Comparison of ENCODE assay signal across 19 cellular contexts in the genomic region with DNA sequence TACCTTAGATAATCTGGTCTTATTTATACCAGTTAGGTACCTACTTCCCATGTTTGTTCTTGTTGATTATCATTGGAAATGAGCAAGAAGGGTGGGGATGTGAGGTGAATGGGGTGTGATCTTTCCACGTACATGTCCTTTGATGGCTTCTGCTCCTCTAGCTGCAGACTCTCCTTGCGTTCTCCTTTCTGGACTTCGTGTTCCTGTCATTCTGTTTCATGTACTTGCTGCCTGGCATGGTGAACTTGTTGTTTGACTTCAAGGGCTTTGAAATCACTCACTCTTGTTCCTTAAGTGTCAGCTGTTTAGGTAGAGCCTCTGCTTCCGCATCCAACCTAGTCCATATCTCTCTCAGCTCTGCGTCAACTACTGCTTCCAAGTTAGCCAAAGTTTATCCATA. TPM values are rescaled to one million over a fixed set of nuclear protein-coding genes. Genes with fewer than 3 reads are reported as not detected.
A peak's percentile ranks its signal among the peaks of the same experiment; 100 is the strongest.
DNase-seq lines count a peak whose midpoint lies in the region; ATAC-seq, FAIRE-seq and TF ChIP-seq lines count a peak whose summit lies in the region.
"Had no signal": no experiment of that assay in that cellular context is flagged by ENCODE, and none has a peak within 500 bp of the region (broad histone marks: within the 10 kb centered on the region; RNA-seq: fewer than 3 reads in every experiment).

No MANE protein-coding gene starts in this region.

- no peaks in the 10 kb centered on the region for H3K9me3 Mint-ChIP-seq in activated CD4-positive, alpha-beta memory T cell treated with anti-CD3 and anti-CD28 coated beads, Interleukin-2, amount 10 ng/mL, durations not matched to agents 7 days and 5 days

- no peak overlapping the region for H3K4me3 ChIP-seq in BLaER1 treated with 17β-estradiol and CSF1 and Interleukin-3, amounts not matched to agents 10 nM and 100 nM
- no peak overlapping the region for H3K4me3 ChIP-seq in bronchial epithelial cell (ENCODE audit: low read depth, low read length)
- H3K4me3 ChIP-seq in lung, result no peak overlapping the region
- H3K4me3 ChIP-seq in stomach, result no peak overlapping the region
- no peak overlapping the region for H3K4me3 ChIP-seq in Peyer's patch
- no peak overlapping the region for H3K4me3 ChIP-seq in H7 (ENCODE audit: insufficient read depth, low read depth, low read length)
- H3K4me3 ChIP-seq: A549 had no signal

- H3K36me3 ChIP-seq in BLaER1 treated with 17β-estradiol and CSF1 and Interleukin-3, amounts not matched to agents 10 nM and 100 nM, result no peaks in the 10 kb centered on the region
- no peaks in the 10 kb centered on the region for H3K36me3 ChIP-seq in bronchial epithelial cell (ENCODE audit: control insufficient read depth, insufficient read depth, low read length)
- no peaks in the 10 kb centered on the region for H3K36me3 ChIP-seq in lung (ENCODE audit: control insufficient read depth in 2 of 2, insufficient read depth in 2 of 2, low read length in 2 of 2)
- H3K36me3 ChIP-seq in stomach, result no peaks in the 10 kb centered on the region
- no peaks in the 10 kb centered on the region for H3K36me3 ChIP-seq in Peyer's patch
- no peaks in the 10 kb centered on the region for H3K36me3 ChIP-seq in H7 (replicated peaks; ENCODE audit: control insufficient read depth, insufficient read depth, low read length)

- TF ChIP-seq POLR2A in stomach (IDR thresholded peaks at IDR 0.05) (no peak), Peyer's patch (IDR thresholded peaks at IDR 0.05) (no peak)

- no peak overlapping the region for H3K4me3 Mint-ChIP-seq in activated CD4-positive, alpha-beta memory T cell treated with anti-CD3 and anti-CD28 coated beads, Interleukin-2, amount 10 ng/mL, durations not matched to agents 7 days and 5 days

- peak; percentile 70 for FAIRE-seq in bronchial epithelial cell (lab: Jason Lieb, UNC)
- FAIRE-seq: A549, GM19239, HepG2 had no signal

- TF ChIP-seq EP300 in stomach (IDR thresholded peaks at IDR 0.05), result peak; percentile 86

- H3K4me1 ChIP-seq in BLaER1 treated with 17β-estradiol and CSF1 and Interleukin-3, amounts not matched to agents 10 nM and 100 nM, result peaks cover 51 to 75% (median 61%) of the 10 kb centered on the region in 10 experiments
- H3K4me1 ChIP-seq in lung (ENCODE audit: control insufficient read depth in 2 of 2, insufficient read depth in 2 of 2, low read length in 2 of 2) (peaks cover 4 to 23% of the 10 kb centered on the region in 2 donors), stomach (peaks cover 4 to 55% (median 21%) of the 10 kb centered on the region in 4 donors), Peyer's patch (peaks cover 0 to 11% (median 0%) of the 10 kb centered on the region in 4 donors)

- H3K27ac Mint-ChIP-seq in activated CD4-positive, alpha-beta memory T cell treated with anti-CD3 and anti-CD28 coated beads, Interleukin-2, amount 10 ng/mL, durations not matched to agents 7 days and 5 days, result no peak overlapping the region

- H3K27ac ChIP-seq in BLaER1 treated with 17β-estradiol and CSF1 and Interleukin-3, amounts not matched to agents 10 nM and 100 nM, result peak overlapping the region in 9 of 11 experiments; percentile 33 to 77 (median 75); a peak in 15 of 22 replicates
- peak overlapping the region; percentile 56 to 87 for H3K27ac ChIP-seq in lung (ENCODE audit: low read depth in 1 of 2, low read length in 1 of 2)
- peak overlapping the region; percentile 18 to 84 (median 38) for H3K27ac ChIP-seq in stomach
- H3K27ac ChIP-seq in Peyer's patch, result no peak overlapping the region
- H3K27ac ChIP-seq: A549, C4-2B had no signal

- peaks cover 47% of the 10 kb centered on the region for H3K4me1 Mint-ChIP-seq in activated CD4-positive, alpha-beta memory T cell treated with anti-CD3 and anti-CD28 coated beads, Interleukin-2, amount 10 ng/mL, durations not matched to agents 7 days and 5 days

- peaks cover 83 to 100% (median 96%) of the 10 kb centered on the region in 11 experiments for H3K27me3 ChIP-seq in BLaER1 treated with 17β-estradiol and CSF1 and Interleukin-3, amounts not matched to agents 10 nM and 100 nM
- no peaks in the 10 kb centered on the region for H3K27me3 ChIP-seq in bronchial epithelial cell (ENCODE audit: control insufficient read depth, insufficient read depth, low read length)
- no peaks in the 10 kb centered on the region for H3K27me3 ChIP-seq in lung (ENCODE audit: control insufficient read depth, insufficient read depth)
- H3K27me3 ChIP-seq in stomach, result no peaks in the 10 kb centered on the region
- H3K27me3 ChIP-seq in Peyer's patch, result no peaks in the 10 kb centered on the region
- H3K27me3 ChIP-seq in H7 (ENCODE audit: control insufficient read depth, insufficient read depth, low read length), result no peaks in the 10 kb centered on the region

- TF ChIP-seq CTCF in bronchial epithelial cell (IDR thresholded peaks at IDR 0.05; ENCODE audit: insufficient read depth, low read length, severe bottlenecking) (no peak), lung (IDR thresholded peaks at IDR 0.05; ENCODE audit: control extremely low read depth, extremely low read depth) (no peak), stomach (IDR thresholded peaks at IDR 0.05) (no peak), Peyer's patch (IDR thresholded peaks at IDR 0.05) (no peak)

- ATAC-seq in lung (ENCODE audit: insufficient read depth, low FRiP score), result no peak
- ATAC-seq: A549, HepG2 had no signal

- no peak overlapping the region; a peak in 2 of 22 replicates for H3K9ac ChIP-seq in BLaER1 treated with 17β-estradiol and CSF1 and Interleukin-3, amounts not matched to agents 10 nM and 100 nM

- CTCF ChIA-PET in activated CD4-positive, alpha-beta memory T cell treated with anti-CD3 and anti-CD28 coated beads, Interleukin-2, amount 10 ng/mL, durations not matched to agents 7 days and 5 days (lab: Charles Lee), result no interaction called here

- DNase-seq in bronchial epithelial cell (ENCODE audit: low read depth) (no peak), lung (ENCODE audit: low spot score) (no peak), stomach (no peak), RKO (ENCODE audit: low spot score) (no peak), Peyer's patch (no peak), H7 (no peak)
- DNase-seq in activated CD4-positive, alpha-beta memory T cell treated with anti-CD3 and anti-CD28 coated beads, Interleukin-2, amount 10 ng/mL, durations not matched to agents 7 days and 5 days, result no peak
- DNase-seq: GF-D8, KG1, NCI-H1436, NCI-H2029 treated with DMSO at 0.1 percent for 48 hours, NCI-H2171 treated with DMSO at 0.1 percent for 48 hours, NCI-H524, SHP77 had no signal

- H3K27me3 Mint-ChIP-seq in activated CD4-positive, alpha-beta memory T cell treated with anti-CD3 and anti-CD28 coated beads, Interleukin-2, amount 10 ng/mL, durations not matched to agents 7 days and 5 days, result no peaks in the 10 kb centered on the region

- H3K4me2 ChIP-seq in BLaER1 treated with 17β-estradiol and CSF1 and Interleukin-3, amounts not matched to agents 10 nM and 100 nM, result peak overlapping the region in 8 of 11 experiments; percentile 60 to 80 (median 71); a peak in 14 of 22 replicates
- H3K4me2 ChIP-seq: A549 had no signal

- intact Hi-C loops in stomach (cut with DNase I; ENCODE audit: low total_unique reads), result no loop called here

- peaks cover 6% of the 10 kb centered on the region for H3K36me3 Mint-ChIP-seq in activated CD4-positive, alpha-beta memory T cell treated with anti-CD3 and anti-CD28 coated beads, Interleukin-2, amount 10 ng/mL, durations not matched to agents 7 days and 5 days (ENCODE audit: low read depth)

- peaks cover 0 to 7% (median 0%) of the 10 kb centered on the region in 11 experiments; a peak in 1 of 22 replicates for H4K20me1 ChIP-seq in BLaER1 treated with 17β-estradiol and CSF1 and Interleukin-3, amounts not matched to agents 10 nM and 100 nM

- POLR2A ChIA-PET in activated CD4-positive, alpha-beta memory T cell treated with anti-CD3 and anti-CD28 coated beads, Interleukin-2, amount 10 ng/mL, durations not matched to agents 7 days and 5 days (lab: Charles Lee), result no interaction called here

- H3K9me3 ChIP-seq in BLaER1 treated with 17β-estradiol and CSF1 and Interleukin-3, amounts not matched to agents 10 nM and 100 nM (replicated peaks in 1 of 11), result no peaks in the 10 kb centered on the region
- peaks cover 0 to 2% of the 10 kb centered on the region in 2 donors for H3K9me3 ChIP-seq in lung (ENCODE audit: control insufficient read depth in 2 of 2, insufficient read depth in 1 of 2, low read length in 1 of 2)
- H3K9me3 ChIP-seq in stomach, result no peaks in the 10 kb centered on the region
- no peaks in the 10 kb centered on the region for H3K9me3 ChIP-seq in Peyer's patch
- H3K9me3 ChIP-seq: A549 had no signal

- 62 to 86% methylated on average over 5 of the region's 5 CpGs for WGBS in lung, 2 donors
- 24 to 55% (median 45%) methylated on average over 5 of the region's 5 CpGs for WGBS in stomach, 5 donors

RNA-seq across cellular contexts. Expression of gene FHL1, which starts 42.7 kb away (rescaled TPM):
- total RNA-seq in bronchial epithelial cell, result 39.3 and 45.5 TPM in 2 replicates
- 100 to 1,000 TPM; 210 to 313 TPM for total RNA-seq in lung
- polyA plus RNA-seq in lung, result 10 to 100 TPM; 49.6 to 90.5 TPM
- 1,000 to 10,000 TPM in 1 of 5 donors, 100 to 1,000 TPM in 4; 101 to 1,286 (median 650) TPM for total RNA-seq in stomach
- polyA plus RNA-seq in stomach, result 100 to 1,000 TPM; 147 to 325 (median 211) TPM
- total RNA-seq in activated CD4-positive, alpha-beta memory T cell treated with anti-CD3 and anti-CD28 coated beads, Interleukin-2, amount 10 ng/mL, durations not matched to agents 7 days and 5 days, result 10 to 100 TPM; 25.5 to 31.0 TPM
- total RNA-seq in Peyer's patch, result 100 to 1,000 TPM in 2 of 4 donors, 10 to 100 TPM in 2; 33.8 to 302 (median 120) TPM
- 11.4 and 12.4 TPM in 2 replicates for total RNA-seq in H7 (2014; rRNA removed; shearing (Covaris generic))
- total RNA-seq: HepG2 had no signal

Comparison
In these comparisons a context has a peak if more than half of its experiments do, and no peak if none do; other contexts are left out.
1. H3K27ac ChIP-seq: peak in BLaER1 treated with 17β-estradiol and CSF1 and Interleukin-3, amounts not matched to agents 10 nM and 100 nM (9 of 11), lung (2 of 2) and stomach (5 of 5); none in Peyer's patch (0 of 4).